8 cellular contexts compared by ENCODE assay signal in the genomic region with DNA sequence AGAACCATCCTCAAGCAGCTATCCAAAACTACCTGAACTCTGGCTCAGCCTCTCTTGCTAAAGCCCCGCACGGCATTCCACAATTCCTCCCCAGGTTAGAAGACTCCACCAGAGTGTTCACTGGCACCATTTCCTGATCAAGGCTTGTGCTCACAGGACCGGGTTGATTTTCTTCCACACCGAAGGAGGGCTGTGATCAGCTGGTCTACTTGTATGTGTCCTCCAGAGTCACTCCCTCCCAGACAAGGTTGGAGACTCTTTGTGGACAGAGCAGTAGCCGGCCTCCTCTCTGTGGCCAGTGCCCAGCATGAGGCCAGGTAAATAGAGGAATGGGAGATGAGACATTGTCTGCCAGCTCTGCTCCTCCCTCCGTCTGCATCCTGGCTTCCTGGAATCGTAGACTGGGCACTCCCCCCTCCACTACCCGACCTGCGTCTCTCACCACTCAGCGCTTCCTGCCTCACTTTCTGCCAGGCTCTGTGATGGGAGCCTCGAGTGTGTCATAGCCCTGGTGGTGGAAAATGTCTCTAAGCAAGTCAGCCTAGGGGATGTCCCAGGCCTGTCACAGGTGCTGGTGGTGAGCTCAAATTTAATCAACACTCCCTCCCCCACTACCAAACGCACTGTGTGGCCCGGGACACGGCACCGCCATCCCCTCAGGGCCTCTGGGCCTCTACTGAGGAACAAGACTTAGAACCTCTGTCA. TPM values are rescaled to one million over a fixed set of nuclear protein-coding genes. Genes with fewer than 3 reads are reported as not detected.
DNase-seq lines count a peak whose midpoint lies in the region; ATAC-seq and TF ChIP-seq lines count a peak whose summit lies in the region.

No MANE protein-coding gene starts in this region.

- H3K9me3 ChIP-seq in Peyer's patch = no peaks in the 10 kb centered on the region
- no peaks in the 10 kb centered on the region for H3K9me3 ChIP-seq in left lung

- ATAC-seq in GM18508 (IDR thresholded peaks at IDR 0.05; ENCODE audit: insufficient read depth, unreplicated experiment) = peak; percentile 63
- ATAC-seq in HG02852 (IDR thresholded peaks at IDR 0.05; ENCODE audit: unreplicated experiment) = peak; percentile 79
- ATAC-seq in left lung = peak; percentile 86
- peak; percentile 99 for ATAC-seq in stimulated activated naive CD8-positive, alpha-beta T cell treated with anti-CD3 and anti-CD28 coated beads, Interleukin-15, Interleukin-2, amounts not matched to agents 100 U/mL and 50 U/mL, for 24 hours

- intact Hi-C loops in left lung (cut with DNase I) = no loop called here

- no peak for TF ChIP-seq POLR2A in Peyer's patch (IDR thresholded peaks at IDR 0.05)

- H3K4me3 ChIP-seq in Peyer's patch (no peak overlapping the region), left lung (no peak overlapping the region)

- DNase-seq in Peyer's patch = peak in 2 of 3 donors; percentile 88 to 92
- peak; percentile 53 for DNase-seq in activated gamma-delta T cell (lab: John Stamatoyannopoulos, UW)
- DNase-seq in left lung = peak in 1 of 2 donors; percentile 62
- DNase-seq in stimulated activated naive CD8-positive, alpha-beta T cell treated with anti-CD3 and anti-CD28 coated beads, Interleukin-15, Interleukin-2, amounts not matched to agents 100 U/mL and 50 U/mL, for 24 hours = peak; percentile 89
- no peak for DNase-seq in NOMO-1 treated with dmso at 0.1 percent for 144 hours (lab: John Stamatoyannopoulos, UW; ENCODE audit: unreplicated experiment)
- DNase-seq in NCI-H2227 (lab: John Stamatoyannopoulos, UW; ENCODE audit: unreplicated experiment) = no peak

- no peaks in the 10 kb centered on the region for H3K36me3 ChIP-seq in Peyer's patch
- no peaks in the 10 kb centered on the region for H3K36me3 ChIP-seq in left lung

- H3K4me1 ChIP-seq in Peyer's patch = peaks cover 0 to 5% (median 0%) of the 10 kb centered on the region in 4 donors
- H3K4me1 ChIP-seq in left lung = peaks cover 0 to 5% of the 10 kb centered on the region in 2 donors

- TF ChIP-seq CTCF in Peyer's patch (IDR thresholded peaks at IDR 0.05) (peak in 3 of 6 experiments; percentile 4 to 23 (median 20)), left lung (IDR thresholded peaks at IDR 0.05) (no peak)

- H3K27ac ChIP-seq in Peyer's patch (peak overlapping the region; percentile 60 to 79 (median 66)), left lung (no peak overlapping the region)

- H3K27me3 ChIP-seq in Peyer's patch (no peaks in the 10 kb centered on the region), left lung (peaks cover 0 to 10% of the 10 kb centered on the region in 2 donors)

RNA-seq across cellular contexts. Expression of gene TMPRSS6, which starts 12.5 kb away (rescaled TPM):
- total RNA-seq in Peyer's patch (under 1 TPM in 2 of 4 donors, not detected in 2; 0.27 to 0.88 TPM), left lung (1 to 10 TPM in 1 of 2 donors, not detected in 1; 1.5 TPM)

RNA-seq across cellular contexts. Expression of gene IL2RB, which starts 27.7 kb away (rescaled TPM):
- total RNA-seq in Peyer's patch (1 to 10 TPM; 1.5 to 7.0 (median 5.0) TPM), left lung (1 to 10 TPM; 3.7 to 7.7 TPM)

Comparison
In these comparisons a context has a peak if more than half of its experiments do, and no peak if none do; other contexts are left out.
1. DNase-seq: peak in Peyer's patch (2 of 3), activated gamma-delta T cell (single experiment) and stimulated activated naive CD8-positive, alpha-beta T cell treated with anti-CD3 and anti-CD28 coated beads, Interleukin-15, Interleukin-2, amounts not matched to agents 100 U/mL and 50 U/mL, for 24 hours (single experiment); none in NOMO-1 treated with dmso at 0.1 percent for 144 hours (single experiment) and NCI-H2227 (single experiment).
2. H3K27ac ChIP-seq: peak in Peyer's patch (4 of 4); none in left lung (0 of 2).
3. Peak in every context shown above with its lines, with median percentiles within 50 percentile points of each other: ATAC-seq.